Comparison of ENCODE assay signal across 1 cellular context in the genomic region with DNA sequence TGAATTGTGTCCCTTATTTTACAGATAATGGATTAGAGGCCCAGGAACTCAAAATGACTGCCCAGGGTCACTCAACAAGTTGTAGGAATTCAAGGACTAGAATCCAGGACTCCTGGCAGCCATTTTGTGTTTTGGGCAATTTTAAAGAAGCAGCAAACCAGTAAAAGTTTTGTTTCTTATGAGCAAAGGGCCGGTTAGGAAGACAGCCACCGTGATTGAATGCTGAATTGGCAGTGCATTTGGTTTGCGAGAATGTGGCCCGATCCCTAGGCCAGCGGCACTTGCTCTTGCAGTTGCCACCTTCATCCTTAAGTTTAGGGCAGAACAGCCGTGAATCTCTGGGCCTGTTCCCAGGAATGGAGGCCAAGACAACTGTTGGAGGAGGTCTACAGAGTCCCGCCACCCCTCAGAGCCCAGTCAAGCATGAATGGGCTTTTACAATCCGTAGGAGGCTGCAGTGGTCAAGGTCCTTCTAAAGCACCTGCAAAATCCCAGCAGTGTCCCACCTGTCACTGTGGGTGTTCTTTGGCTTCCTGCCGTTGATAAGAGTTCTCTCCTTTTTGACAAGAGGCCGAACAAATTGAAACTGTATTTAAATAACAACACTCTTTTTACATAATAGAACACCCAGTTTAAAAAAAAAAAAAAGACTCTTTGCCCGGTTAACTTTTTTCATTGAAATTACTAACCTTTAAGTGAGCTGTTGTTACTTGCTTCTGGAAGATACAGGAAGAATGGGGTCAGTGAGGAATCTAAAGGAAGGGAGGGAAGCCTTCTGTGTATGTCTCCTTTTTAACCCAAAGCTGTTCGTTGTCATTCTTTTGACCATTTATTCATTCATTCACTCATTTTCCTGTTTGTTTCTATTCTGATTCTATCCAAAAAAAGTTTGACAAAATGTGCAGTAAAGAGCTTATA.
TF ChIP-seq lines count a peak whose summit lies in the region.

No MANE protein-coding gene starts in this region.

TF ChIP-seq in WTC11, 78 proteins besides CTCF, POLR2A, EP300 and RAD21 (continued from another document):
- TF ChIP-seq, protein P1, sequence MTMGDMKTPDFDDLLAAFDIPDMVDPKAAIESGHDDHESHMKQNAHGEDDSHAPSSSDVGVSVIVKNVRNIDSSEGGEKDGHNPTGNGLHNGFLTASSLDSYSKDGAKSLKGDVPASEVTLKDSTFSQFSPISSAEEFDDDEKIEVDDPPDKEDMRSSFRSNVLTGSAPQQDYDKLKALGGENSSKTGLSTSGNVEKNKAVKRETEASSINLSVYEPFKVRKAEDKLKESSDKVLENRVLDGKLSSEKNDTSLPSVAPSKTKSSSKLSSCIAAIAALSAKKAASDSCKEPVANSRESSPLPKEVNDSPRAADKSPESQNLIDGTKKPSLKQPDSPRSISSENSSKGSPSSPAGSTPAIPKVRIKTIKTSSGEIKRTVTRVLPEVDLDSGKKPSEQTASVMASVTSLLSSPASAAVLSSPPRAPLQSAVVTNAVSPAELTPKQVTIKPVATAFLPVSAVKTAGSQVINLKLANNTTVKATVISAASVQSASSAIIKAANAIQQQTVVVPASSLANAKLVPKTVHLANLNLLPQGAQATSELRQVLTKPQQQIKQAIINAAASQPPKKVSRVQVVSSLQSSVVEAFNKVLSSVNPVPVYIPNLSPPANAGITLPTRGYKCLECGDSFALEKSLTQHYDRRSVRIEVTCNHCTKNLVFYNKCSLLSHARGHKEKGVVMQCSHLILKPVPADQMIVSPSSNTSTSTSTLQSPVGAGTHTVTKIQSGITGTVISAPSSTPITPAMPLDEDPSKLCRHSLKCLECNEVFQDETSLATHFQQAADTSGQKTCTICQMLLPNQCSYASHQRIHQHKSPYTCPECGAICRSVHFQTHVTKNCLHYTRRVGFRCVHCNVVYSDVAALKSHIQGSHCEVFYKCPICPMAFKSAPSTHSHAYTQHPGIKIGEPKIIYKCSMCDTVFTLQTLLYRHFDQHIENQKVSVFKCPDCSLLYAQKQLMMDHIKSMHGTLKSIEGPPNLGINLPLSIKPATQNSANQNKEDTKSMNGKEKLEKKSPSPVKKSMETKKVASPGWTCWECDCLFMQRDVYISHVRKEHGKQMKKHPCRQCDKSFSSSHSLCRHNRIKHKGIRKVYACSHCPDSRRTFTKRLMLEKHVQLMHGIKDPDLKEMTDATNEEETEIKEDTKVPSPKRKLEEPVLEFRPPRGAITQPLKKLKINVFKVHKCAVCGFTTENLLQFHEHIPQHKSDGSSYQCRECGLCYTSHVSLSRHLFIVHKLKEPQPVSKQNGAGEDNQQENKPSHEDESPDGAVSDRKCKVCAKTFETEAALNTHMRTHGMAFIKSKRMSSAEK (CRISPR knock-in tag; IDR thresholded peaks at IDR 0.05; ENCODE audit: borderline replicate concordance): peak; percentile 44; the same call in 1 of the 2 replicates
- TF ChIP-seq NFYB (CRISPR knock-in tag; conservative IDR thresholded peaks at IDR 0.05; ENCODE audit: low read depth) (no peak), EMX1 (CRISPR knock-in tag; IDR thresholded peaks at IDR 0.05) (peak; percentile 78; the same call in 1 of the 2 replicates), TEAD4 (CRISPR knock-in tag; IDR thresholded peaks at IDR 0.05) (no peak)
- TF ChIP-seq, protein P2, sequence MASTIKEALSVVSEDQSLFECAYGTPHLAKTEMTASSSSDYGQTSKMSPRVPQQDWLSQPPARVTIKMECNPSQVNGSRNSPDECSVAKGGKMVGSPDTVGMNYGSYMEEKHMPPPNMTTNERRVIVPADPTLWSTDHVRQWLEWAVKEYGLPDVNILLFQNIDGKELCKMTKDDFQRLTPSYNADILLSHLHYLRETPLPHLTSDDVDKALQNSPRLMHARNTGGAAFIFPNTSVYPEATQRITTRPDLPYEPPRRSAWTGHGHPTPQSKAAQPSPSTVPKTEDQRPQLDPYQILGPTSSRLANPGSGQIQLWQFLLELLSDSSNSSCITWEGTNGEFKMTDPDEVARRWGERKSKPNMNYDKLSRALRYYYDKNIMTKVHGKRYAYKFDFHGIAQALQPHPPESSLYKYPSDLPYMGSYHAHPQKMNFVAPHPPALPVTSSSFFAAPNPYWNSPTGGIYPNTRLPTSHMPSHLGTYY (CRISPR knock-in tag; IDR thresholded peaks at IDR 0.05): peak; percentile 87; the same call in 1 of the 2 replicates
- TF ChIP-seq, protein P3, sequence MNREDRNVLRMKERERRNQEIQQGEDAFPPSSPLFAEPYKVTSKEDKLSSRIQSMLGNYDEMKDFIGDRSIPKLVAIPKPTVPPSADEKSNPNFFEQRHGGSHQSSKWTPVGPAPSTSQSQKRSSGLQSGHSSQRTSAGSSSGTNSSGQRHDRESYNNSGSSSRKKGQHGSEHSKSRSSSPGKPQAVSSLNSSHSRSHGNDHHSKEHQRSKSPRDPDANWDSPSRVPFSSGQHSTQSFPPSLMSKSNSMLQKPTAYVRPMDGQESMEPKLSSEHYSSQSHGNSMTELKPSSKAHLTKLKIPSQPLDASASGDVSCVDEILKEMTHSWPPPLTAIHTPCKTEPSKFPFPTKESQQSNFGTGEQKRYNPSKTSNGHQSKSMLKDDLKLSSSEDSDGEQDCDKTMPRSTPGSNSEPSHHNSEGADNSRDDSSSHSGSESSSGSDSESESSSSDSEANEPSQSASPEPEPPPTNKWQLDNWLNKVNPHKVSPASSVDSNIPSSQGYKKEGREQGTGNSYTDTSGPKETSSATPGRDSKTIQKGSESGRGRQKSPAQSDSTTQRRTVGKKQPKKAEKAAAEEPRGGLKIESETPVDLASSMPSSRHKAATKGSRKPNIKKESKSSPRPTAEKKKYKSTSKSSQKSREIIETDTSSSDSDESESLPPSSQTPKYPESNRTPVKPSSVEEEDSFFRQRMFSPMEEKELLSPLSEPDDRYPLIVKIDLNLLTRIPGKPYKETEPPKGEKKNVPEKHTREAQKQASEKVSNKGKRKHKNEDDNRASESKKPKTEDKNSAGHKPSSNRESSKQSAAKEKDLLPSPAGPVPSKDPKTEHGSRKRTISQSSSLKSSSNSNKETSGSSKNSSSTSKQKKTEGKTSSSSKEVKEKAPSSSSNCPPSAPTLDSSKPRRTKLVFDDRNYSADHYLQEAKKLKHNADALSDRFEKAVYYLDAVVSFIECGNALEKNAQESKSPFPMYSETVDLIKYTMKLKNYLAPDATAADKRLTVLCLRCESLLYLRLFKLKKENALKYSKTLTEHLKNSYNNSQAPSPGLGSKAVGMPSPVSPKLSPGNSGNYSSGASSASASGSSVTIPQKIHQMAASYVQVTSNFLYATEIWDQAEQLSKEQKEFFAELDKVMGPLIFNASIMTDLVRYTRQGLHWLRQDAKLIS (CRISPR knock-in tag; IDR thresholded peaks at IDR 0.05; ENCODE audit: borderline replicate concordance): no peak
